Comparison of ENCODE assay signal across 26 cellular contexts in the genomic region with DNA sequence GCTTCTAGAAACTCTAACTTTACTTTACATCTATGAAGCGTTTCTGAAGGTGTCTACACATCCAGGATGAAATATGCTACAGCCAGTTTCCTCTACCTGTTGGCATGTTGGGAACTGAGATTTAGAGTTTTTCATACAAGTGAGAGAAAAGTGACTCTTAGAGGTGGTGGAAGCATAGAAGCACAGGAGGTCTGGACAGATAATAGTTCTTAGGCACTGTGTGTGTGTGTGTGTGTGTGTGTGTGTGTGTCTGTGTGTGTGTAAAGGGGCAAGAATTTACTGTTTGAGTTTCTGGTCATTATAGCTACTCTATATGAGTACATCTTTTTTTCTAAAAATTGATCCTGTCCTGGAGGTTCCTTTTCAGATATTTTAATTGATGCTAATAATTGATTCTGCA.
"Had no signal": no experiment of that assay in that cellular context is flagged by ENCODE, and none has a peak within 500 bp of the region (broad histone marks: within the 10 kb centered on the region; RNA-seq: fewer than 3 reads in every experiment).

No MANE protein-coding gene starts in this region.

- H3K4me3 ChIP-seq: Peyer's patch, SJCRH30 had no signal

- H3K27me3 ChIP-seq: Peyer's patch had no signal

- H3K27ac Mint-ChIP-seq: activated B cell treated with CpG ODN at 0.5 μM for 24 hours; activated CD4-positive, alpha-beta T cell treated with anti-CD3 and anti-CD28 coated beads, Interleukin-2, amount 10 ng/mL, durations not matched to agents 24 days and 14 days; activated CD8-positive, alpha-beta memory T cell treated with anti-CD3 and anti-CD28 coated beads, Interleukin-2, amount 10 ng/mL, durations not matched to agents 7 days and 5 days; activated naive CD4-positive, alpha-beta T cell treated with anti-CD3 and anti-CD28 coated beads for 36 hours; activated naive CD8-positive, alpha-beta T cell; T-helper 1 cell treated with Interleukin-12 subunit alpha and Interleukin-12 subunit beta and Interleukin-4 antibody, amounts not matched to agents 30 μg/mL and 1 μg/mL, for 36 hours had no signal

- H3K4me1 Mint-ChIP-seq: activated B cell treated with CpG ODN at 0.5 μM for 24 hours; activated CD4-positive, alpha-beta T cell treated with anti-CD3 and anti-CD28 coated beads, Interleukin-2, amount 10 ng/mL, durations not matched to agents 24 days and 14 days; activated CD8-positive, alpha-beta memory T cell treated with anti-CD3 and anti-CD28 coated beads, Interleukin-2, amount 10 ng/mL, durations not matched to agents 7 days and 5 days; activated T-helper 17 cell treated with anti-CD3 and anti-CD28 coated beads, Interleukin-2, amount 50 U/mL, for 72 hours had no signal

- H3K9me3 ChIP-seq: Peyer's patch, SJCRH30 had no signal

- H3K4me3 Mint-ChIP-seq: activated B cell treated with CpG ODN at 0.5 μM for 24 hours; activated CD4-positive, alpha-beta T cell treated with anti-CD3 and anti-CD28 coated beads, Interleukin-2, amount 10 ng/mL, durations not matched to agents 24 days and 14 days; activated CD8-positive, alpha-beta memory T cell treated with anti-CD3 and anti-CD28 coated beads, Interleukin-2, amount 10 ng/mL, durations not matched to agents 7 days and 5 days; activated naive CD4-positive, alpha-beta T cell treated with anti-CD3 and anti-CD28 coated beads for 36 hours; activated naive CD8-positive, alpha-beta T cell; activated T-cell treated with anti-CD3 and anti-CD28 coated beads, Interleukin-2, amount 50 U/mL, for 4 hours; T-helper 1 cell treated with Interleukin-12 subunit alpha and Interleukin-12 subunit beta and Interleukin-4 antibody, amounts not matched to agents 30 μg/mL and 1 μg/mL, for 36 hours had no signal

- H3K27me3 Mint-ChIP-seq: activated B cell treated with CpG ODN at 0.5 μM for 24 hours; activated CD4-positive, alpha-beta T cell treated with anti-CD3 and anti-CD28 coated beads, Interleukin-2, amount 10 ng/mL, durations not matched to agents 24 days and 14 days; activated CD8-positive, alpha-beta memory T cell treated with anti-CD3 and anti-CD28 coated beads, Interleukin-2, amount 10 ng/mL, durations not matched to agents 7 days and 5 days; activated naive CD8-positive, alpha-beta T cell; activated T-helper 17 cell treated with anti-CD3 and anti-CD28 coated beads, Interleukin-2, amount 50 U/mL, for 72 hours had no signal

- DNase-seq: activated B cell treated with CpG ODN at 0.5 μM for 24 hours; activated CD4-positive, alpha-beta T cell treated with anti-CD3 and anti-CD28 coated beads for 1 hour; activated CD4-positive, alpha-beta T cell treated with anti-CD3 and anti-CD28 coated beads, Interleukin-2, amount 10 ng/mL, durations not matched to agents 24 days and 14 days; activated CD4-positive, alpha-beta T cell treated with anti-CD3 and anti-CD28 coated beads, Interleukin-2, amount 50 U/mL, for 48 hours; activated CD8-positive, alpha-beta memory T cell treated with anti-CD3 and anti-CD28 coated beads, Interleukin-2, amount 10 ng/mL, durations not matched to agents 7 days and 5 days; activated gamma-delta T cell; activated naive CD4-positive, alpha-beta T cell treated with anti-CD3 and anti-CD28 coated beads for 36 hours; activated T-cell treated with anti-CD3 and anti-CD28 coated beads, Interleukin-2, amount 50 U/mL, for 4 hours; aorta; central memory CD4-positive, alpha-beta T cell; KG1; NCI-H1092; NCI-H1417; NCI-H1694; NCI-H2029; NCI-H2107; NCI-H345; NCI-H510A treated with DMSO at 0.1 percent for 48 hours; NCI-H69; Peyer's patch; Right ventricle myocardium superior had no signal

- H3K4me1 ChIP-seq: Peyer's patch, SJCRH30 had no signal

- H3K36me3 Mint-ChIP-seq: activated CD8-positive, alpha-beta memory T cell treated with anti-CD3 and anti-CD28 coated beads, Interleukin-2, amount 10 ng/mL, durations not matched to agents 7 days and 5 days had no signal

- H3K36me3 ChIP-seq: Peyer's patch, SJCRH30 had no signal

- H3K27ac ChIP-seq: Peyer's patch, RWPE1, SJCRH30 had no signal

- ATAC-seq: activated CD8-positive, alpha-beta memory T cell treated with anti-CD3 and anti-CD28 coated beads, Interleukin-2, amount 10 ng/mL, durations not matched to agents 7 days and 5 days; activated T-cell treated with anti-CD3 and anti-CD28 coated beads, Interleukin-2, amount 50 U/mL, for 4 hours; activated T-helper 17 cell treated with anti-CD3 and anti-CD28 coated beads, Interleukin-2, amount 50 U/mL, for 72 hours had no signal
